In the genomic region with DNA sequence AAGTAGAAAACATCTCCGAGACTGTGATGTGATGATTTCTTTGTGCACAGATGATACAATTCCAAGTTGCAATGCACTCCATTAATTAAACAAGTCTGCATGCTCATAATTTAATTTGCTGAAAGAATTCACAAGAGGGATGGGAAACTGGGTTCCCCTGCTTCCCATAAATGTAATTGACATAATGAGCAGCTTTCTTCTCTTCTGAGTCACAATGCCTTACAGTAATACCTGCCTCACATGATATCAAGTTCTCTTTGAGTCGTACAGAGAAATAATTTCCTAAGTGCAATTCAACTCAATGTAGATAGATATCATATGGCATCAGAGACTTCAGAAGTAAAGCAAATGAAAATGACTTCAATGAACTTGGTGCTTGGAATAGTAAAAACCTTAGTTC, we compare ENCODE assay signal across 25 cellular contexts.
A peak's percentile ranks its signal among the peaks of the same experiment; 100 is the strongest.
DNase-seq lines count a peak whose midpoint lies in the region; ATAC-seq, FAIRE-seq and TF ChIP-seq lines count a peak whose summit lies in the region.
"Had no signal": no experiment of that assay in that cellular context is flagged by ENCODE, and none has a peak within 500 bp of the region (broad histone marks: within the 10 kb centered on the region; RNA-seq: fewer than 3 reads in every experiment).

No MANE protein-coding gene starts in this region.

- 64% methylated on average over 2 of the region's 2 CpGs for WGBS in mammary epithelial cell (ENCODE audit: low coverage, missing lambda C conversion rate)

- H3K27me3 Mint-ChIP-seq in activated CD4-positive, alpha-beta T cell treated with anti-CD3 and anti-CD28 coated beads for 36 hours: no peaks in the 10 kb centered on the region
- H3K27me3 Mint-ChIP-seq: CD4-positive, alpha-beta T cell; CD8-positive, alpha-beta memory T cell had no signal

- H4K20me1 ChIP-seq in mammary epithelial cell (ENCODE audit: insufficient read depth, low read length): no peaks in the 10 kb centered on the region
- H4K20me1 ChIP-seq: BLaER1 treated with 17β-estradiol and CSF1 and Interleukin-3, amounts not matched to agents 10 nM and 100 nM had no signal

- no peaks in the 10 kb centered on the region for H3K36me3 Mint-ChIP-seq in activated CD4-positive, alpha-beta T cell treated with anti-CD3 and anti-CD28 coated beads for 36 hours (ENCODE audit: low read depth)
- H3K36me3 Mint-ChIP-seq: CD14-positive monocyte; CD8-positive, alpha-beta memory T cell had no signal

- H2AFZ ChIP-seq in mammary epithelial cell (ENCODE audit: low read depth, low read length): no peak overlapping the region

- no peaks in the 10 kb centered on the region for H3K9me3 Mint-ChIP-seq in activated CD4-positive, alpha-beta T cell treated with anti-CD3 and anti-CD28 coated beads for 36 hours (ENCODE audit: low read depth)
- H3K9me3 Mint-ChIP-seq: CD4-positive, alpha-beta T cell; HFFc6 had no signal

- no peak overlapping the region for H3K4me3 ChIP-seq in mammary epithelial cell (replicated peaks in 1 of 3; ENCODE audit: insufficient read depth in 1 of 3, low read depth in 2 of 3, low read length in 3 of 3)
- H3K4me3 ChIP-seq in breast epithelium: no peak overlapping the region
- no peak overlapping the region for H3K4me3 ChIP-seq in bronchial epithelial cell (ENCODE audit: low read depth, low read length)
- H3K4me3 ChIP-seq: A549; BLaER1 treated with 17β-estradiol and CSF1 and Interleukin-3, amounts not matched to agents 10 nM and 100 nM; HAP-1 had no signal

- POLR2A ChIA-PET in activated CD4-positive, alpha-beta T cell treated with anti-CD3 and anti-CD28 coated beads for 36 hours (lab: Charles Lee): no interaction called here

- intact Hi-C loops in mammary epithelial cell (cut with micrococcal nuclease) (no loop called here), breast epithelium (cut with DNase I; ENCODE audit: low total_unique reads) (no loop called here)
- intact Hi-C loops in activated CD4-positive, alpha-beta T cell treated with anti-CD3 and anti-CD28 coated beads for 36 hours (cut with DNase I, micrococcal nuclease): no loop called here

- no peak overlapping the region for H3K4me3 Mint-ChIP-seq in activated CD4-positive, alpha-beta T cell treated with anti-CD3 and anti-CD28 coated beads for 36 hours
- H3K4me3 Mint-ChIP-seq: CD14-positive monocyte; CD4-positive, alpha-beta T cell; CD8-positive, alpha-beta memory T cell; HFFc6 had no signal

- H3K4me1 Mint-ChIP-seq in activated CD4-positive, alpha-beta T cell treated with anti-CD3 and anti-CD28 coated beads for 36 hours: no peaks in the 10 kb centered on the region
- H3K4me1 Mint-ChIP-seq: CD14-positive monocyte; CD8-positive, alpha-beta memory T cell had no signal

- in situ Hi-C loops in mammary epithelial cell (cut with MboI; ENCODE audit: low sequenced_read_pairs in 2 of 2): no loop called here

- H3K4me1 ChIP-seq in mammary epithelial cell (ENCODE audit: insufficient read depth, low read length) (no peaks in the 10 kb centered on the region), breast epithelium (no peaks in the 10 kb centered on the region)
- H3K4me1 ChIP-seq: A549; BLaER1 treated with 17β-estradiol and CSF1 and Interleukin-3, amounts not matched to agents 10 nM and 100 nM; HAP-1 had no signal

- H3K4me2 ChIP-seq in mammary epithelial cell (ENCODE audit: insufficient read depth, low read depth, low read length): no peak overlapping the region
- H3K4me2 ChIP-seq: A549; BLaER1 treated with 17β-estradiol and CSF1 and Interleukin-3, amounts not matched to agents 10 nM and 100 nM had no signal

- no peak overlapping the region for H3K27ac ChIP-seq in mammary epithelial cell (ENCODE audit: insufficient read depth, low read depth, low read length)
- no peak overlapping the region for H3K27ac ChIP-seq in breast epithelium
- H3K27ac ChIP-seq: A549; BLaER1 treated with 17β-estradiol and CSF1 and Interleukin-3, amounts not matched to agents 10 nM and 100 nM had no signal

- H3K9me3 ChIP-seq in mammary epithelial cell (replicated peaks; ENCODE audit: insufficient read depth, low read length) (no peaks in the 10 kb centered on the region), breast epithelium (no peaks in the 10 kb centered on the region)
- H3K9me3 ChIP-seq: A549; BE2C; BLaER1 treated with 17β-estradiol and CSF1 and Interleukin-3, amounts not matched to agents 10 nM and 100 nM; HAP-1 had no signal

- BruUV-seq in mammary epithelial cell (replicated peaks; lab: Mats Ljungman, UMichigan): no TSS peak

- no peak overlapping the region for H3K9ac ChIP-seq in mammary epithelial cell (ENCODE audit: insufficient read depth, low read length)
- H3K9ac ChIP-seq: BLaER1 treated with 17β-estradiol and CSF1 and Interleukin-3, amounts not matched to agents 10 nM and 100 nM had no signal

- CTCF ChIA-PET in mammary epithelial cell (lab: Charles Lee; ENCODE audit: low non-redundant PET): no interaction called here
- CTCF ChIA-PET in activated CD4-positive, alpha-beta T cell treated with anti-CD3 and anti-CD28 coated beads for 36 hours (lab: Charles Lee): no interaction called here

- no peaks in the 10 kb centered on the region for H3K79me2 ChIP-seq in mammary epithelial cell (ENCODE audit: insufficient read depth, low read length)

- H3K27me3 ChIP-seq in mammary epithelial cell (ENCODE audit: insufficient read depth, low read length) (no peaks in the 10 kb centered on the region), breast epithelium (no peaks in the 10 kb centered on the region), bronchial epithelial cell (ENCODE audit: control insufficient read depth, insufficient read depth, low read length) (no peaks in the 10 kb centered on the region)
- H3K27me3 ChIP-seq: BE2C; BLaER1 treated with 17β-estradiol and CSF1 and Interleukin-3, amounts not matched to agents 10 nM and 100 nM had no signal

- TF ChIP-seq CTCF in mammary epithelial cell (conservative IDR thresholded peaks at IDR 0.05 in 1 of 2, IDR thresholded peaks at IDR 0.05 in 1 of 2; ENCODE audit: extremely low read depth in 1 of 2, insufficient read depth in 1 of 2, low read depth in 1 of 2, low read length in 2 of 2) (no peak), breast epithelium (IDR thresholded peaks at IDR 0.05) (no peak), bronchial epithelial cell (IDR thresholded peaks at IDR 0.05; ENCODE audit: insufficient read depth, low read length, severe bottlenecking) (no peak)

- FAIRE-seq in bronchial epithelial cell (lab: Jason Lieb, UNC): no peak
- FAIRE-seq: A549, GM12891, GM18507, H54 had no signal

- ATAC-seq in activated CD4-positive, alpha-beta T cell treated with anti-CD3 and anti-CD28 coated beads for 36 hours: no peak
- ATAC-seq: A549 had no signal

- DNase-seq in NCI-H1436 (lab: John Stamatoyannopoulos, UW) (peak; percentile 26), NCI-H1436 treated with DMSO at 0.1 percent for 48 hours (lab: John Stamatoyannopoulos, UW) (no peak), mammary epithelial cell (peak; percentile 3), breast epithelium (ENCODE audit: low spot score in 2 of 2) (no peak), bronchial epithelial cell (ENCODE audit: low read depth) (peak; percentile 21)
- DNase-seq in activated CD4-positive, alpha-beta T cell treated with anti-CD3 and anti-CD28 coated beads for 36 hours: no peak
- no peak for DNase-seq in stimulated activated CD4-positive, alpha-beta T cell treated with anti-CD3 and anti-CD28 coated beads, Interleukin-15, amount 100 ng/mL, for 24 hours
- DNase-seq: 8988T; ACHN; AML-193; BE2C; CD4-positive, alpha-beta T cell; CD8-positive, alpha-beta memory T cell; DMS53; DMS79 treated with DMSO at 0.1 percent for 48 hours; GF-D8; GOT3; HFFc6 had no signal

- dilution Hi-C loops in mammary epithelial cell (cut with HindIII; ENCODE audit: low sequenced_read_pairs): no loop called here

- no peak for TF ChIP-seq POLR2A in breast epithelium (IDR thresholded peaks at IDR 0.05)

- no peak overlapping the region for H3K27ac Mint-ChIP-seq in activated CD4-positive, alpha-beta T cell treated with anti-CD3 and anti-CD28 coated beads for 36 hours
- H3K27ac Mint-ChIP-seq: CD14-positive monocyte; CD4-positive, alpha-beta T cell; CD8-positive, alpha-beta memory T cell; HFFc6 had no signal

- H3K36me3 ChIP-seq in mammary epithelial cell (ENCODE audit: insufficient read depth, low read length) (no peaks in the 10 kb centered on the region), breast epithelium (no peaks in the 10 kb centered on the region), bronchial epithelial cell (ENCODE audit: control insufficient read depth, insufficient read depth, low read length) (no peaks in the 10 kb centered on the region)
- H3K36me3 ChIP-seq: BE2C; BLaER1 treated with 17β-estradiol and CSF1 and Interleukin-3, amounts not matched to agents 10 nM and 100 nM; HAP-1 had no signal

Comparison
In these comparisons a context has a peak if more than half of its experiments do, and no peak if none do; other contexts are left out.
1. DNase-seq: peak in NCI-H1436 (single experiment), mammary epithelial cell (single experiment) and bronchial epithelial cell (single experiment); none in NCI-H1436 treated with DMSO at 0.1 percent for 48 hours (single experiment), breast epithelium (0 of 2), activated CD4-positive, alpha-beta T cell treated with anti-CD3 and anti-CD28 coated beads for 36 hours (single experiment) and stimulated activated CD4-positive, alpha-beta T cell treated with anti-CD3 and anti-CD28 coated beads, Interleukin-15, amount 100 ng/mL, for 24 hours (single experiment).